Comparison of ENCODE assay signal across 15 cellular contexts in the genomic region with DNA sequence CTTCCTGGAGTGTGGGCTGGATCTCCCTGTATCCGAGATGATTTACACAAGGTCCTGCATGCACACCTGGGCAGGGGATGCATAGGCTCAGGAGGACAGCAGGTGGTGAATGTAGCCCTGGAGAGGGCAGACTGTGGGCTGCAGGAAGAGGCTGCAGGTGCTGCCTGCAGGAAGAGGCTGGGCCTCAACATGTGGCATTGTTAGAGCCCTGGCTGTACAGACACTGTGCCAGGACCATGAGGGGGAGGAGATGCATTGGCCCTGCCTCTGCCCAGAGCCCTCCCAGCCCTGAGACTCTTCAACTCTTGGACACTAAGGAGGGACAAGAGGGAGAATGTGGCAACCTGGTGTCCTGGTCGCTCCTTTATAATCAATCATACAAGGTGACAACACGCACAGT.
DNase-seq lines count a peak whose midpoint lies in the region; ATAC-seq, FAIRE-seq and TF ChIP-seq lines count a peak whose summit lies in the region.
"Had no signal": no experiment of that assay in that cellular context is flagged by ENCODE, and none has a peak within 500 bp of the region (broad histone marks: within the 10 kb centered on the region; RNA-seq: fewer than 3 reads in every experiment).

No MANE protein-coding gene starts in this region.

- intact Hi-C loops in activated CD4-positive, alpha-beta T cell treated with anti-CD3 and anti-CD28 coated beads, Interleukin-2, amount 10 ng/mL, durations not matched to agents 24 days and 14 days (cut with micrococcal nuclease), result no loop called here
- intact Hi-C loops in activated CD8-positive, alpha-beta T cell treated with anti-CD3 and anti-CD28 coated beads for 36 hours (cut with micrococcal nuclease), result no loop called here

- H3K4me3 ChIP-seq in brain microvascular endothelial cell (ENCODE audit: low read depth, low read length), result no peak overlapping the region
- H3K4me3 ChIP-seq: breast epithelium, prostate gland, upper lobe of left lung had no signal

- POLR2A ChIA-PET in activated CD8-positive, alpha-beta T cell treated with anti-CD3 and anti-CD28 coated beads for 36 hours (lab: Charles Lee), result no interaction called here

- peak; percentile 8 for ATAC-seq in activated CD8-positive, alpha-beta T cell treated with anti-CD3 and anti-CD28 coated beads for 36 hours
- no peak for ATAC-seq in GM18868 (IDR thresholded peaks at IDR 0.05; ENCODE audit: unreplicated experiment)
- ATAC-seq: Right ventricle myocardium inferior had no signal

- no peak for FAIRE-seq in HTR-8/SVneo (lab: Jason Lieb, UNC)
- FAIRE-seq: keratinocyte had no signal

- H3K4me3 Mint-ChIP-seq in activated CD4-positive, alpha-beta T cell treated with anti-CD3 and anti-CD28 coated beads, Interleukin-2, amount 10 ng/mL, durations not matched to agents 24 days and 14 days, result no peak overlapping the region
- H3K4me3 Mint-ChIP-seq in activated CD8-positive, alpha-beta T cell treated with anti-CD3 and anti-CD28 coated beads for 36 hours, result no peak overlapping the region
- H3K4me3 Mint-ChIP-seq in progenitor cell of endocrine pancreas (ENCODE audit: low read depth), result no peak overlapping the region

- peak overlapping the region; percentile 74 for H3K27ac Mint-ChIP-seq in activated CD4-positive, alpha-beta T cell treated with anti-CD3 and anti-CD28 coated beads, Interleukin-2, amount 10 ng/mL, durations not matched to agents 24 days and 14 days
- peak overlapping the region; percentile 81 for H3K27ac Mint-ChIP-seq in activated CD8-positive, alpha-beta T cell treated with anti-CD3 and anti-CD28 coated beads for 36 hours
- H3K27ac Mint-ChIP-seq in progenitor cell of endocrine pancreas, result peak overlapping the region; percentile 28

- in situ Hi-C loops in brain microvascular endothelial cell (cut with HindIII; ENCODE audit: low pct_ligation_motif_present, low sequenced_read_pairs), result no loop called here

- H3K27me3 ChIP-seq in brain microvascular endothelial cell (replicated peaks), result no peaks in the 10 kb centered on the region
- H3K27me3 ChIP-seq: breast epithelium, upper lobe of left lung had no signal

- H3K36me3 ChIP-seq in brain microvascular endothelial cell (replicated peaks), result no peaks in the 10 kb centered on the region
- H3K36me3 ChIP-seq: breast epithelium, prostate gland, upper lobe of left lung had no signal

- H3K27ac ChIP-seq in brain microvascular endothelial cell, result no peak overlapping the region
- H3K27ac ChIP-seq: breast epithelium, prostate gland, upper lobe of left lung had no signal

- DNase-seq in activated CD4-positive, alpha-beta T cell treated with anti-CD3 and anti-CD28 coated beads, Interleukin-2, amount 10 ng/mL, durations not matched to agents 24 days and 14 days, result no peak
- DNase-seq in activated CD4-positive, alpha-beta T cell treated with anti-CD3 and anti-CD28 coated beads, Interleukin-2, amount 50 U/mL, for 48 hours, result no peak
- DNase-seq in NCI-H2029 (lab: John Stamatoyannopoulos, UW), result peak; percentile 93
- peak; percentile 11 for DNase-seq in activated CD8-positive, alpha-beta T cell treated with anti-CD3 and anti-CD28 coated beads for 36 hours
- no peak for DNase-seq in progenitor cell of endocrine pancreas (ENCODE audit: low spot score, unreplicated experiment)
- DNase-seq in HTR-8/SVneo (ENCODE audit: insufficient read length, low spot score), result no peak
- no peak for DNase-seq in brain microvascular endothelial cell
- DNase-seq: DMS79, NCI-H526, upper lobe of left lung had no signal

- no peak for TF ChIP-seq CTCF in activated CD8-positive, alpha-beta T cell treated with anti-CD3 and anti-CD28 coated beads for 36 hours (IDR thresholded peaks at IDR 0.05)
- TF ChIP-seq CTCF in progenitor cell of endocrine pancreas (IDR thresholded peaks at IDR 0.05; ENCODE audit: unreplicated experiment) (no peak), brain microvascular endothelial cell (IDR thresholded peaks at IDR 0.05; ENCODE audit: low read depth, low read length, missing control alignments) (no peak)

- H3K36me3 Mint-ChIP-seq in activated CD4-positive, alpha-beta T cell treated with anti-CD3 and anti-CD28 coated beads, Interleukin-2, amount 10 ng/mL, durations not matched to agents 24 days and 14 days (ENCODE audit: low read depth), result no peaks in the 10 kb centered on the region
- H3K36me3 Mint-ChIP-seq in activated CD8-positive, alpha-beta T cell treated with anti-CD3 and anti-CD28 coated beads for 36 hours (ENCODE audit: low read depth), result peaks cover 5% of the 10 kb centered on the region
- H3K36me3 Mint-ChIP-seq in progenitor cell of endocrine pancreas (ENCODE audit: insufficient read depth), result no peaks in the 10 kb centered on the region

- H3K4me1 Mint-ChIP-seq in activated CD4-positive, alpha-beta T cell treated with anti-CD3 and anti-CD28 coated beads, Interleukin-2, amount 10 ng/mL, durations not matched to agents 24 days and 14 days, result peaks cover 24% of the 10 kb centered on the region
- peaks cover 44% of the 10 kb centered on the region for H3K4me1 Mint-ChIP-seq in activated CD8-positive, alpha-beta T cell treated with anti-CD3 and anti-CD28 coated beads for 36 hours (ENCODE audit: low read depth)
- H3K4me1 Mint-ChIP-seq in progenitor cell of endocrine pancreas (ENCODE audit: low read depth), result peaks cover 19% of the 10 kb centered on the region

- H3K27me3 Mint-ChIP-seq in activated CD4-positive, alpha-beta T cell treated with anti-CD3 and anti-CD28 coated beads, Interleukin-2, amount 10 ng/mL, durations not matched to agents 24 days and 14 days, result no peaks in the 10 kb centered on the region
- H3K27me3 Mint-ChIP-seq in activated CD8-positive, alpha-beta T cell treated with anti-CD3 and anti-CD28 coated beads for 36 hours, result no peaks in the 10 kb centered on the region
- peaks cover 6% of the 10 kb centered on the region for H3K27me3 Mint-ChIP-seq in progenitor cell of endocrine pancreas

- CTCF ChIA-PET in activated CD8-positive, alpha-beta T cell treated with anti-CD3 and anti-CD28 coated beads for 36 hours (lab: Charles Lee), result interaction anchor here (0.9 kb wide), 1 partner anchor 40 kb away, joined by 3 read pairs; no protein-coding TSS in a partner anchor

- H3K9me3 Mint-ChIP-seq in activated CD4-positive, alpha-beta T cell treated with anti-CD3 and anti-CD28 coated beads, Interleukin-2, amount 10 ng/mL, durations not matched to agents 24 days and 14 days, result no peaks in the 10 kb centered on the region
- H3K9me3 Mint-ChIP-seq in activated CD8-positive, alpha-beta T cell treated with anti-CD3 and anti-CD28 coated beads for 36 hours, result no peaks in the 10 kb centered on the region
- H3K9me3 Mint-ChIP-seq in progenitor cell of endocrine pancreas (ENCODE audit: low read depth), result no peaks in the 10 kb centered on the region

Comparison
In these comparisons a context has a peak if more than half of its experiments do, and no peak if none do; other contexts are left out.
1. DNase-seq: peak in NCI-H2029 (single experiment) and activated CD8-positive, alpha-beta T cell treated with anti-CD3 and anti-CD28 coated beads for 36 hours (single experiment); none in activated CD4-positive, alpha-beta T cell treated with anti-CD3 and anti-CD28 coated beads, Interleukin-2, amount 10 ng/mL, durations not matched to agents 24 days and 14 days (single experiment), activated CD4-positive, alpha-beta T cell treated with anti-CD3 and anti-CD28 coated beads, Interleukin-2, amount 50 U/mL, for 48 hours (0 of 2), progenitor cell of endocrine pancreas (single experiment), HTR-8/SVneo (single experiment) and brain microvascular endothelial cell (single experiment).
2. H3K27ac Mint-ChIP-seq: peak in every context shown above with its lines; median percentile 81 in activated CD8-positive, alpha-beta T cell treated with anti-CD3 and anti-CD28 coated beads for 36 hours; 74 in activated CD4-positive, alpha-beta T cell treated with anti-CD3 and anti-CD28 coated beads, Interleukin-2, amount 10 ng/mL, durations not matched to agents 24 days and 14 days; 28 in progenitor cell of endocrine pancreas.